In the genomic region with DNA sequence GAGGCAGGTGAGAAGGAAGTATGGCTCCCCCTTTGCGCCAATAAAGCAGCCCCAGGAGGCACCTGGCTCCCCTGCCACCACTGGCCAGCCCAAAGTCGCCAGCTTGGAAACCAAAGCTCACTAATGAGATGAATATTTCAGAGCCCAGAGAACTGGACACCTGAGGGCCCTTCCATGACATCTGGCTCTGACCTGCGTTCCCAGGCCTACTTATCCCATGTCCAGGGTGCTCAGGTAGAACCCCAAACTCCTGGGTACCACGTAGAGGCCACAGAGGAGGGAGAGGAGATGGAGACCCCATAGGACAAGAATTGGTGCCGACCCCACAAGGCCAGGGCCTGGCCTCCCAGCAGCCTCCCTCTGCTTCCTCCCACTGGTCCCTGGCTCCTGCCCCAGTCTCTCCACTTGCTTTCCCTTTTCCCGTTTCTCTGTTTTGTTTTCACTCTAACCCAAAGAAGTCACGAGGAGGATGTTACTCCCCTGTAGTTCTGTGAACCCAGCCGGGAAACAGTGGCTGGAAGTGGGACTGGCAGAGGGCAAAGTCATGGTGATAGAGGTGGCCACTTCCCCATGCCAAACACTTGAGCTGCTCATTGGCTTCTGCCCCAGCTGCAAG, we compare ENCODE assay signal across 1 cellular context.
TF ChIP-seq lines count a peak whose summit lies in the region.

No MANE protein-coding gene starts in this region.

TF ChIP-seq in endothelial cell of umbilical vein, 7 proteins besides CTCF, POLR2A, EP300 and RAD21:
- TF ChIP-seq POLR2AphosphoS5 (IDR thresholded peaks at IDR 0.05; ENCODE audit: insufficient read depth, low read depth, low read length) (no peak), EZH2 (IDR thresholded peaks at IDR 0.05; ENCODE audit: borderline replicate concordance, low read depth, low read length, severe bottlenecking) (no peak), JUN (IDR thresholded peaks at IDR 0.05; ENCODE audit: borderline replicate concordance, insufficient read depth, insufficient read length, low read depth) (no peak), FOS (IDR thresholded peaks at IDR 0.05; ENCODE audit: borderline replicate concordance, insufficient read depth, low read length) (no peak), GATA2 (IDR thresholded peaks at IDR 0.05; ENCODE audit: insufficient read depth, insufficient read length, low read depth, low read length) (no peak), MYC (IDR thresholded peaks at IDR 0.05; ENCODE audit: low read depth, low read length) (no peak)
- TF ChIP-seq, protein P1, sequence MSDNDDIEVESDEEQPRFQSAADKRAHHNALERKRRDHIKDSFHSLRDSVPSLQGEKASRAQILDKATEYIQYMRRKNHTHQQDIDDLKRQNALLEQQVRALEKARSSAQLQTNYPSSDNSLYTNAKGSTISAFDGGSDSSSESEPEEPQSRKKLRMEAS (IDR thresholded peaks at IDR 0.05; ENCODE audit: insufficient read depth, insufficient read length) = no peak
